ENCODE assay signal across 8 cellular contexts in the genomic region with DNA sequence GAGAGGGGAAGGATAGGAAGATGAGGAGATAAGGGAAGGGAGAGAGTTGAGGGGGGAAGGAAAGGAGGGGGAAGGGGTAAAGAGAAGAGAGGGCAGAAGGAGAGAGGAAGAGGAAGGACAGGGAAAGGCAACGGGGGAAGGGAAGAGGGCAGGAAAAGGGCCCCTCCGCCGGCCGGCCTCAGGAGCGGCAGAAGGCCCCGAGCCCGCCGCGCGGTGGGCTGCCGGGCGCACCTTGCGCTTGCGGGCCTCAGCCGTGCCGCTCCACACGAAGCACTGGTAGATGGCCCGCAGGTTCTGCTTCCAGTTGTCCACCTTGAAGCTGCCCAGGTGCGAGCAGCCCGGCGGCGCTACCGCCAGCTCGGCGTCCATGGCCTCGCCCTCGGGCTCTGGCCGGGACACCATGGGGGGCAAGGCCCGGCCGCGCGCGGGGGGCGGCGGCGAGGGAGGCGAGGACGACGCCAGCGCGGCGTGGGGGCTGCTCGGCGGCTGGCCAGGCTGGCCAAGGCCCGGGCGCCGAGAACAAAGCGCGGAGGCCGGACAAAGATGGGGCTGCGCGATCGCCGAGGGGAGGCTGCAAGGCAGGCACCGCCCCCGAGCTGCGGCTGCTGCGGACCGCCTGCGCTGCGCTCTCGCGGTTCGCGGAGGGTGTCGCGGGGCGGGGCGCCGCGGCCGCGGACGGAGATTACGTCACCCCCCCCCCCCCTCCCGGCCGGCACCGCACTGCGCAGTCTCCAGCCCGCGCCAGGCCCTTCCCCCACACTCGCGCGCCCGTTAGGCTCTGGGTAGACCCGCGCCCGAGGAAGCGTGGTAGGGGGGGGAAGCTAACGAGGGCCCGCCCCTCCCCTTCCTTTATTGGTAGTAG. TPM values are rescaled to one million over a fixed set of nuclear protein-coding genes. Genes with fewer than 3 reads are reported as not detected.
DNase-seq lines count a peak whose midpoint lies in the region; ATAC-seq, FAIRE-seq and TF ChIP-seq lines count a peak whose summit lies in the region.

Gene USP22, minus strand, starts transcription at position 578 of the 862 bp plus-strand sequence. Its CDS starts 176 bp downstream, at position 402.

- peak within 1 kb of the TSS; percentile 86 to 96 (median 92) for H3K4me3 ChIP-seq in breast epithelium
- H3K4me3 ChIP-seq in kidney (ENCODE audit: low read length in 2 of 2), result peak within 1 kb of the TSS; percentile 88 to 90

- H3K9me3 ChIP-seq in breast epithelium, result no peaks in the 10 kb centered on the region
- no peaks in the 10 kb centered on the region for H3K9me3 ChIP-seq in kidney (ENCODE audit: control insufficient read depth in 1 of 2, low read length in 2 of 2)

- ATAC-seq in GM19395 (IDR thresholded peaks at IDR 0.05; ENCODE audit: unreplicated experiment), result peak; percentile 61
- ATAC-seq in HG03439 (IDR thresholded peaks at IDR 0.05; ENCODE audit: unreplicated experiment), result peak; percentile 68

- TF ChIP-seq POLR2A in breast epithelium (IDR thresholded peaks at IDR 0.05), result no peak

- no peaks in the 10 kb centered on the region for H3K27me3 ChIP-seq in breast epithelium

- H3K36me3 ChIP-seq in breast epithelium (no peaks in the 10 kb centered on the region), kidney (ENCODE audit: control insufficient read depth in 1 of 2, insufficient read depth in 2 of 2, low read length in 2 of 2) (peaks cover 1 to 5% of the 10 kb centered on the region in 2 donors)

- FAIRE-seq in kidney (lab: Jason Lieb, UNC), result no peak

- H3K9ac ChIP-seq in kidney (ENCODE audit: low read length in 2 of 2), result peak within 1 kb of the TSS; percentile 95 to 99

- TF ChIP-seq CTCF in breast epithelium (IDR thresholded peaks at IDR 0.05), result no peak
- TF ChIP-seq CTCF in kidney (IDR thresholded peaks at IDR 0.05; ENCODE audit: borderline replicate concordance, extremely low read depth, insufficient read depth), result no peak

- DNase-seq in DMS53 (lab: John Stamatoyannopoulos, UW), result peak; percentile 63
- peak; percentile 97 for DNase-seq in SKM-1 (lab: John Stamatoyannopoulos, UW; ENCODE audit: unreplicated experiment)
- no peak for DNase-seq in breast epithelium (ENCODE audit: low spot score in 2 of 2)
- DNase-seq in kidney, result no peak
- peak; percentile 17 to 91 for DNase-seq in stimulated activated CD4-positive, alpha-beta T cell treated with anti-CD3 and anti-CD28 coated beads, Interleukin-1b, Interleukin-23, amount 100 ng/mL, for 4 hours (ENCODE audit: low read depth in 2 of 2)
- DNase-seq in MV-4-11 (lab: John Stamatoyannopoulos, UW), result no peak

- peak within 1 kb of the TSS; percentile 99 to 100 for H3K27ac ChIP-seq in breast epithelium
- peak within 1 kb of the TSS; percentile 99 to 100 for H3K27ac ChIP-seq in kidney (ENCODE audit: low read depth in 2 of 2, low read length in 2 of 2)

- H3K4me1 ChIP-seq in breast epithelium (no peaks in the 10 kb centered on the region), kidney (ENCODE audit: control insufficient read depth in 1 of 2, insufficient read depth in 1 of 2, low read depth in 1 of 2, low read length in 2 of 2) (peaks cover 0 to 13% of the 10 kb centered on the region in 2 donors)

- intact Hi-C loops in breast epithelium (cut with DNase I; ENCODE audit: low total_unique reads) (no loop called here), kidney (cut with DNase I) (no loop called here)

RNA-seq across cellular contexts. Expression of gene USP22, which starts in this region (rescaled TPM):
- total RNA-seq in breast epithelium, result 100 to 1,000 TPM; 115 to 156 (median 139) TPM
- 176 TPM for total RNA-seq in kidney
- 47.8 TPM for polyA plus RNA-seq in kidney (ENCODE audit: insufficient read depth, low read depth, low replicate concordance)

Comparison
In these comparisons a context has a peak if more than half of its experiments do, and no peak if none do; other contexts are left out.
1. DNase-seq: peak in DMS53 (single experiment), SKM-1 (single experiment) and stimulated activated CD4-positive, alpha-beta T cell treated with anti-CD3 and anti-CD28 coated beads, Interleukin-1b, Interleukin-23, amount 100 ng/mL, for 4 hours (2 of 2); none in breast epithelium (0 of 2), kidney (single experiment) and MV-4-11 (single experiment).